ENCODE assay signal across 8 cellular contexts in genomic region chr12:64181504-64182291, GRCh38. TPM values are rescaled to one million over a fixed set of nuclear protein-coding genes. Genes with fewer than 3 reads are reported as not detected.
DNase-seq lines count a peak whose midpoint lies in the region; ATAC-seq and TF ChIP-seq lines count a peak whose summit lies in the region.

No MANE protein-coding gene starts in this region.

- 27 to 30% methylated on average over 3 of the region's 3 CpGs for WGBS in tibial nerve, 2 donors

- no peak overlapping the region for H3K4me3 Mint-ChIP-seq in activated CD4-positive, alpha-beta memory T cell treated with anti-CD3 and anti-CD28 coated beads for 36 hours
- H3K4me3 Mint-ChIP-seq in activated CD4-positive, alpha-beta memory T cell treated with anti-CD3 and anti-CD28 coated beads, Interleukin-2, amount 10 ng/mL, durations not matched to agents 7 days and 5 days, result no peak overlapping the region

- TF ChIP-seq CTCF in cardiac fibroblast (IDR thresholded peaks at IDR 0.05; ENCODE audit: low read depth, low read length) (peak; percentile 47), left lung (IDR thresholded peaks at IDR 0.05) (peak; percentile 30 to 57), tibial nerve (IDR thresholded peaks at IDR 0.05) (peak; percentile 44 to 84 (median 60))

- DNase-seq in activated CD4-positive, alpha-beta memory T cell treated with anti-CD3 and anti-CD28 coated beads for 36 hours, result peak; percentile 17
- no peak for DNase-seq in activated CD4-positive, alpha-beta memory T cell treated with anti-CD3 and anti-CD28 coated beads, Interleukin-2, amount 10 ng/mL, durations not matched to agents 7 days and 5 days
- DNase-seq in NCI-H2227 (lab: John Stamatoyannopoulos, UW; ENCODE audit: unreplicated experiment) (peak; percentile 51), cardiac fibroblast (ENCODE audit: low read depth in 2 of 2) (peak; percentile 92 to 99), left lung (no peak), tibial nerve (ENCODE audit: low spot score in 2 of 2) (peak; percentile 23 to 66), NOMO-1 treated with DMSO at 0.1 percent for 48 hours (lab: John Stamatoyannopoulos, UW; ENCODE audit: unreplicated experiment) (no peak)
- DNase-seq in activated CD4-positive, alpha-beta T cell treated with anti-CD3 and anti-CD28 coated beads, Interleukin-2, amount 50 U/mL, for 1 hour, result no peak

- H3K4me1 ChIP-seq in left lung (no peaks in the 10 kb centered on the region), tibial nerve (peaks cover 0 to 17% (median 3%) of the 10 kb centered on the region in 4 donors)

- H3K36me3 ChIP-seq in left lung (no peaks in the 10 kb centered on the region), tibial nerve (no peaks in the 10 kb centered on the region)

- peaks cover under 1% of the 10 kb centered on the region for H3K4me1 Mint-ChIP-seq in activated CD4-positive, alpha-beta memory T cell treated with anti-CD3 and anti-CD28 coated beads for 36 hours (ENCODE audit: low read depth)
- peaks cover under 1% of the 10 kb centered on the region for H3K4me1 Mint-ChIP-seq in activated CD4-positive, alpha-beta memory T cell treated with anti-CD3 and anti-CD28 coated beads, Interleukin-2, amount 10 ng/mL, durations not matched to agents 7 days and 5 days

- POLR2A ChIA-PET in activated CD4-positive, alpha-beta memory T cell treated with anti-CD3 and anti-CD28 coated beads for 36 hours (lab: Charles Lee), result no interaction called here
- POLR2A ChIA-PET in activated CD4-positive, alpha-beta memory T cell treated with anti-CD3 and anti-CD28 coated beads, Interleukin-2, amount 10 ng/mL, durations not matched to agents 7 days and 5 days (lab: Charles Lee), result no interaction called here

- no peaks in the 10 kb centered on the region for H3K9me3 Mint-ChIP-seq in activated CD4-positive, alpha-beta memory T cell treated with anti-CD3 and anti-CD28 coated beads for 36 hours
- no peaks in the 10 kb centered on the region for H3K9me3 Mint-ChIP-seq in activated CD4-positive, alpha-beta memory T cell treated with anti-CD3 and anti-CD28 coated beads, Interleukin-2, amount 10 ng/mL, durations not matched to agents 7 days and 5 days

- no peaks in the 10 kb centered on the region for H3K27me3 Mint-ChIP-seq in activated CD4-positive, alpha-beta memory T cell treated with anti-CD3 and anti-CD28 coated beads for 36 hours
- H3K27me3 Mint-ChIP-seq in activated CD4-positive, alpha-beta memory T cell treated with anti-CD3 and anti-CD28 coated beads, Interleukin-2, amount 10 ng/mL, durations not matched to agents 7 days and 5 days, result no peaks in the 10 kb centered on the region

- CTCF ChIA-PET in activated CD4-positive, alpha-beta memory T cell treated with anti-CD3 and anti-CD28 coated beads for 36 hours (lab: Charles Lee), result no interaction called here
- CTCF ChIA-PET in activated CD4-positive, alpha-beta memory T cell treated with anti-CD3 and anti-CD28 coated beads, Interleukin-2, amount 10 ng/mL, durations not matched to agents 7 days and 5 days (lab: Charles Lee), result no interaction called here

- ATAC-seq in left lung, result peak; percentile 86

- peaks cover 9% of the 10 kb centered on the region for H3K36me3 Mint-ChIP-seq in activated CD4-positive, alpha-beta memory T cell treated with anti-CD3 and anti-CD28 coated beads for 36 hours
- H3K36me3 Mint-ChIP-seq in activated CD4-positive, alpha-beta memory T cell treated with anti-CD3 and anti-CD28 coated beads, Interleukin-2, amount 10 ng/mL, durations not matched to agents 7 days and 5 days (ENCODE audit: low read depth), result no peaks in the 10 kb centered on the region

- intact Hi-C loops in activated CD4-positive, alpha-beta memory T cell treated with anti-CD3 and anti-CD28 coated beads for 36 hours (cut with micrococcal nuclease), result no loop called here
- intact Hi-C loops in left lung (cut with DNase I), result loop anchor here in 1 of 2 donors (2.0 kb wide), 1 partner anchor 339 kb away; no protein-coding TSS in a partner anchor

- H3K9me3 ChIP-seq in left lung (no peaks in the 10 kb centered on the region), tibial nerve (no peaks in the 10 kb centered on the region)

- TF ChIP-seq EP300 in tibial nerve (IDR thresholded peaks at IDR 0.05), result peak; percentile 20 to 80

- no peak overlapping the region for H3K4me3 ChIP-seq in cardiac fibroblast (replicated peaks in 1 of 2; ENCODE audit: low read depth in 2 of 2, low read length in 2 of 2)
- H3K4me3 ChIP-seq in left lung, result no peak overlapping the region
- H3K4me3 ChIP-seq in tibial nerve, result no peak overlapping the region

- no peaks in the 10 kb centered on the region for H3K27me3 ChIP-seq in left lung
- H3K27me3 ChIP-seq in tibial nerve, result no peaks in the 10 kb centered on the region

- TF ChIP-seq POLR2A in tibial nerve (IDR thresholded peaks at IDR 0.05), result no peak

- H3K27ac ChIP-seq in left lung, result peak overlapping the region; percentile 67 to 72
- peak overlapping the region in 2 of 4 donors; percentile 18 to 73 for H3K27ac ChIP-seq in tibial nerve

- no peak overlapping the region for H3K27ac Mint-ChIP-seq in activated CD4-positive, alpha-beta memory T cell treated with anti-CD3 and anti-CD28 coated beads for 36 hours
- H3K27ac Mint-ChIP-seq in activated CD4-positive, alpha-beta memory T cell treated with anti-CD3 and anti-CD28 coated beads, Interleukin-2, amount 10 ng/mL, durations not matched to agents 7 days and 5 days, result no peak overlapping the region

RNA-seq across cellular contexts. Expression of gene KICS2, which starts 40.4 kb away (rescaled TPM):
- 10 to 100 TPM; 12.4 to 14.1 TPM for total RNA-seq in activated CD4-positive, alpha-beta memory T cell treated with anti-CD3 and anti-CD28 coated beads for 36 hours
- total RNA-seq in activated CD4-positive, alpha-beta memory T cell treated with anti-CD3 and anti-CD28 coated beads, Interleukin-2, amount 10 ng/mL, durations not matched to agents 7 days and 5 days, result 10 to 100 TPM in 1 of 2 experiments, 1 to 10 TPM in 1; 9.6 to 10.3 TPM
- 1 to 10 TPM; 3.7 to 7.8 TPM for total RNA-seq in left lung
- 10 to 100 TPM in 2 of 4 donors, 1 to 10 TPM in 2; 7.6 to 14.4 (median 9.8) TPM for total RNA-seq in tibial nerve

Comparison
In these comparisons a context has a peak if more than half of its experiments do, and no peak if none do; other contexts are left out.
1. DNase-seq: peak in activated CD4-positive, alpha-beta memory T cell treated with anti-CD3 and anti-CD28 coated beads for 36 hours (single experiment), NCI-H2227 (single experiment), cardiac fibroblast (2 of 2) and tibial nerve (2 of 2); none in activated CD4-positive, alpha-beta memory T cell treated with anti-CD3 and anti-CD28 coated beads, Interleukin-2, amount 10 ng/mL, durations not matched to agents 7 days and 5 days (single experiment), left lung (0 of 2), activated CD4-positive, alpha-beta T cell treated with anti-CD3 and anti-CD28 coated beads, Interleukin-2, amount 50 U/mL, for 1 hour (single experiment) and NOMO-1 treated with DMSO at 0.1 percent for 48 hours (single experiment).
2. Peak in every context shown above with its lines, with median percentiles within 50 percentile points of each other: CTCF ChIP-seq.